Comparison of ENCODE assay signal across 22 cellular contexts in the genomic region with DNA sequence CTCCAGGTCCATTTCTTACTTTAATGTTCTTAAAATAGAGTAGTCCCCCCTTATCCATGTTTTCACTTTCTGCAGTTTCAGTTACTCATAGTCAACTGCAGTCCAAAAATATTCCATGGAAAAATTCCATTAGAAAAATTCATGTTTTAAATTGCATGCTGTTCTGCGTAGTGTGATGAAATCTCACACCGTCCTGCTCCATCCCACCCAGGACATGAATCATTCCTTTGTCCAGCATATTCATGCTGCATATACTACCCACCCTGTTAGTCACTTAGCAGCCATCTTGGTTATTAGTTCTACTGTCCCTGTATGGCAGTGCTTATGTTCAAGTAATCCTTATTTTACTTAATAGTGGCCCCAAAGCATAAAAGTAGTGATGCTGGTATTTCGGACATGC. TPM values are rescaled to one million over a fixed set of nuclear protein-coding genes. Genes with fewer than 3 reads are reported as not detected.
DNase-seq lines count a peak whose midpoint lies in the region; ATAC-seq and TF ChIP-seq lines count a peak whose summit lies in the region.
"Had no signal": no experiment of that assay in that cellular context is flagged by ENCODE, and none has a peak within 500 bp of the region (broad histone marks: within the 10 kb centered on the region; RNA-seq: fewer than 3 reads in every experiment).

No MANE protein-coding gene starts in this region.

- H3K9me3 ChIP-seq in HCT116 (ENCODE audit: control insufficient read depth in 1 of 2, insufficient read depth in 1 of 2, low read depth in 1 of 2, low read length in 2 of 2) (no peaks in the 10 kb centered on the region), smooth muscle cell (replicated peaks; ENCODE audit: low read depth) (no peaks in the 10 kb centered on the region), hepatocyte (ENCODE audit: low read depth) (no peaks in the 10 kb centered on the region)
- H3K9me3 ChIP-seq in naive thymus-derived CD4-positive, alpha-beta T cell (ENCODE audit: control insufficient read depth in 2 of 3, low read length in 3 of 3) = no peaks in the 10 kb centered on the region
- H3K9me3 ChIP-seq: right atrium auricular region had no signal

- H3K27ac ChIP-seq in HCT116 (ENCODE audit: low read depth, low read length) (peak overlapping the region; percentile 54; the same call in 1 of the 2 replicates), smooth muscle cell (ENCODE audit: low read depth) (peak overlapping the region; percentile 14), hepatocyte (no peak overlapping the region)
- no peak overlapping the region for H3K27ac ChIP-seq in naive thymus-derived CD4-positive, alpha-beta T cell (ENCODE audit: low read depth, low read length)

- DNase-seq in HCT116 (ENCODE audit: low read depth, low spot score) (no peak), amniotic stem cell (lab: John Stamatoyannopoulos, UW) (peak; percentile 87), fibroblast of the aortic adventitia (ENCODE audit: low read depth) (peak; percentile 98), smooth muscle cell (lab: John Stamatoyannopoulos, UW; ENCODE audit: unreplicated experiment) (no peak), activated gamma-delta T cell (lab: John Stamatoyannopoulos, UW) (no peak), amygdala (lab: John Stamatoyannopoulos, UW) (no peak), hepatocyte (ENCODE audit: low spot score) (no peak)
- no peak for DNase-seq in naive thymus-derived CD4-positive, alpha-beta T cell
- DNase-seq: activated CD4-positive, alpha-beta T cell treated with anti-CD3 and anti-CD28 coated beads for 48 hours; activated T-cell treated with anti-CD3 and anti-CD28 coated beads, Interleukin-2, amount 50 U/mL, for 4 hours; anterior cingulate cortex; CD8-positive, alpha-beta T cell; H7; Kasumi-1; natural killer cell; NCI-H1930; NCI-H748 treated with DMSO at 0.1 percent for 48 hours; stimulated activated CD4-positive, alpha-beta T cell treated with anti-CD3 and anti-CD28 coated beads, Interleukin-4, amount 100 ng/mL, for 4 hours; T1000 had no signal

- ATAC-seq in HCT116 = no peak
- no peak for ATAC-seq in naive thymus-derived CD4-positive, alpha-beta T cell
- ATAC-seq: activated T-cell treated with anti-CD3 and anti-CD28 coated beads, Interleukin-2, amount 50 U/mL, for 4 hours; CD8-positive, alpha-beta T cell; natural killer cell; Right ventricle myocardium inferior; stimulated activated effector memory CD8-positive, alpha-beta T cell treated with anti-CD3 and anti-CD28 coated beads, Interleukin-12 subunit alpha, Interleukin-12 subunit beta, amount 100 ng/mL, for 72 hours had no signal

- intact Hi-C loops in HCT116 (cut with micrococcal nuclease) = no loop called here
- intact Hi-C loops in naive thymus-derived CD4-positive, alpha-beta T cell (cut with micrococcal nuclease) = no loop called here

- H3K27me3 ChIP-seq in HCT116 (ENCODE audit: insufficient read depth, low read length) (no peaks in the 10 kb centered on the region), smooth muscle cell (ENCODE audit: low read depth) (no peaks in the 10 kb centered on the region), hepatocyte (no peaks in the 10 kb centered on the region)
- H3K27me3 ChIP-seq in naive thymus-derived CD4-positive, alpha-beta T cell (ENCODE audit: control insufficient read depth in 2 of 2, insufficient read depth in 2 of 2, low read length in 2 of 2) = peaks cover 0 to 6% of the 10 kb centered on the region in 2 donors
- H3K27me3 ChIP-seq: right atrium auricular region had no signal

- no peak overlapping the region for H3K4me3 Mint-ChIP-seq in naive thymus-derived CD4-positive, alpha-beta T cell
- H3K4me3 Mint-ChIP-seq: activated T-cell treated with anti-CD3 and anti-CD28 coated beads, Interleukin-2, amount 50 U/mL, for 4 hours; CD8-positive, alpha-beta T cell; natural killer cell; stimulated activated effector memory CD8-positive, alpha-beta T cell treated with anti-CD3 and anti-CD28 coated beads, Interleukin-12 subunit alpha, Interleukin-12 subunit beta, amount 100 ng/mL, for 72 hours had no signal

- CTCF ChIA-PET in HCT116 (lab: Charles Lee) = no interaction called here
- CTCF ChIA-PET in naive thymus-derived CD4-positive, alpha-beta T cell (lab: Charles Lee) = no interaction called here

- peaks cover 13 to 49% (median 27%) of the 10 kb centered on the region in 5 donors for H3K27me3 Mint-ChIP-seq in naive thymus-derived CD4-positive, alpha-beta T cell

- peaks cover 4 to 7% (median 6%) of the 10 kb centered on the region in 7 donors for H3K4me1 Mint-ChIP-seq in naive thymus-derived CD4-positive, alpha-beta T cell

- 41% methylated on average over 3 of the region's 3 CpGs for WGBS in smooth muscle cell (ENCODE audit: low lambda C conversion rate)
- WGBS in hepatocyte (ENCODE audit: low lambda C conversion rate, missing lambda C conversion rate) = 85% methylated on average over 3 of the region's 3 CpGs

- H3K9ac ChIP-seq in HCT116 (ENCODE audit: low read length) = no peak overlapping the region
- H3K9ac ChIP-seq in smooth muscle cell (ENCODE audit: low read depth) = no peak overlapping the region

- no peaks in the 10 kb centered on the region for H3K9me3 Mint-ChIP-seq in naive thymus-derived CD4-positive, alpha-beta T cell
- H3K9me3 Mint-ChIP-seq: activated T-cell treated with anti-CD3 and anti-CD28 coated beads, Interleukin-2, amount 50 U/mL, for 4 hours; CD8-positive, alpha-beta T cell; natural killer cell; stimulated activated effector memory CD8-positive, alpha-beta T cell treated with anti-CD3 and anti-CD28 coated beads, Interleukin-12 subunit alpha, Interleukin-12 subunit beta, amount 100 ng/mL, for 72 hours had no signal

- H3K79me2 ChIP-seq in HCT116 (ENCODE audit: insufficient read depth, low read length) = no peaks in the 10 kb centered on the region
- H3K79me2 ChIP-seq in smooth muscle cell (ENCODE audit: low read depth) = no peaks in the 10 kb centered on the region
- H3K79me2 ChIP-seq in hepatocyte = no peaks in the 10 kb centered on the region

- TF ChIP-seq CTCF in HCT116 (IDR thresholded peaks at IDR 0.05 in 2 of 3, conservative IDR thresholded peaks at IDR 0.05 in 1 of 3; ENCODE audit: borderline replicate concordance in 1 of 3, insufficient read depth in 1 of 3, low read depth in 2 of 3, low read length in 2 of 3) (no peak), fibroblast of the aortic adventitia (IDR thresholded peaks at IDR 0.05; ENCODE audit: insufficient read depth, low read length) (no peak), smooth muscle cell (IDR thresholded peaks at IDR 0.05; ENCODE audit: borderline replicate concordance, insufficient read depth, poor library complexity, severe bottlenecking) (no peak), hepatocyte (IDR thresholded peaks at IDR 0.05; ENCODE audit: poor library complexity) (no peak)

- H3K4me1 ChIP-seq in HCT116 (ENCODE audit: control insufficient read depth in 1 of 2, insufficient read depth in 2 of 2, low read length in 2 of 2) (peaks cover 15 to 33% of the 10 kb centered on the region in 2 experiments; a peak in 3 of 4 replicates), smooth muscle cell (ENCODE audit: low read depth) (peaks cover 10% of the 10 kb centered on the region), hepatocyte (ENCODE audit: insufficient read depth) (peaks cover 6% of the 10 kb centered on the region)
- H3K4me1 ChIP-seq in naive thymus-derived CD4-positive, alpha-beta T cell (ENCODE audit: control insufficient read depth in 2 of 2, insufficient read depth in 2 of 2, low read length in 2 of 2) = peaks cover 0 to 8% of the 10 kb centered on the region in 2 donors

- H3K9me2 ChIP-seq in HCT116 (ENCODE audit: insufficient read depth) (no peaks in the 10 kb centered on the region), hepatocyte (replicated peaks; ENCODE audit: insufficient read depth) (no peaks in the 10 kb centered on the region)

- H3F3A ChIP-seq in smooth muscle cell (ENCODE audit: low read depth) = peaks cover 9% of the 10 kb centered on the region

- H2AFZ ChIP-seq in HCT116 (ENCODE audit: low read depth, low read length, poor library complexity, severe bottlenecking) (peak overlapping the region; percentile 66), smooth muscle cell (ENCODE audit: low read depth) (no peak overlapping the region), hepatocyte (no peak overlapping the region)

- RAD21 ChIA-PET in HCT116 (lab: Charles Lee; ENCODE audit: low non-redundant PET in 1 of 2, low total read pairs in 2 of 2, uncharacterized antibody in 2 of 2, unreplicated experiment in 2 of 2) = no interaction called here

- no peak overlapping the region for H3K4me2 ChIP-seq in HCT116 (ENCODE audit: low read length)
- peak overlapping the region; percentile 14 for H3K4me2 ChIP-seq in smooth muscle cell
- H3K4me2 ChIP-seq in hepatocyte = no peak overlapping the region

- POLR2A ChIA-PET in HCT116 (lab: Charles Lee) = no interaction called here
- POLR2A ChIA-PET in naive thymus-derived CD4-positive, alpha-beta T cell (lab: Charles Lee) = no interaction called here

- no peak for TF ChIP-seq RAD21 in HCT116 (IDR thresholded peaks at IDR 0.05; ENCODE audit: low read depth)

- no peaks in the 10 kb centered on the region for H4K20me1 ChIP-seq in HCT116 (ENCODE audit: insufficient read depth)
- no peaks in the 10 kb centered on the region for H4K20me1 ChIP-seq in smooth muscle cell (ENCODE audit: low read depth)
- H4K20me1 ChIP-seq in hepatocyte (ENCODE audit: insufficient read depth, poor library complexity, severe bottlenecking) = no peaks in the 10 kb centered on the region

- H3K36me3 Mint-ChIP-seq in naive thymus-derived CD4-positive, alpha-beta T cell = no peaks in the 10 kb centered on the region
- H3K36me3 Mint-ChIP-seq: CD8-positive, alpha-beta T cell; natural killer cell; stimulated activated effector memory CD8-positive, alpha-beta T cell treated with anti-CD3 and anti-CD28 coated beads, Interleukin-12 subunit alpha, Interleukin-12 subunit beta, amount 100 ng/mL, for 72 hours had no signal

- no TSS peak for BruUV-seq in HCT116 (replicated peaks; lab: Mats Ljungman, UMichigan)

- H3K27ac Mint-ChIP-seq in naive thymus-derived CD4-positive, alpha-beta T cell = no peak overlapping the region
- H3K27ac Mint-ChIP-seq: CD8-positive, alpha-beta T cell; natural killer cell; stimulated activated effector memory CD8-positive, alpha-beta T cell treated with anti-CD3 and anti-CD28 coated beads, Interleukin-12 subunit alpha, Interleukin-12 subunit beta, amount 100 ng/mL, for 72 hours had no signal

- H3K36me3 ChIP-seq in HCT116 (ENCODE audit: control insufficient read depth in 1 of 2, insufficient read depth in 2 of 2, low read length in 2 of 2) = no peaks in the 10 kb centered on the region
- H3K36me3 ChIP-seq in smooth muscle cell (ENCODE audit: low read depth) = no peaks in the 10 kb centered on the region
- no peaks in the 10 kb centered on the region for H3K36me3 ChIP-seq in naive thymus-derived CD4-positive, alpha-beta T cell (ENCODE audit: control insufficient read depth in 2 of 3, insufficient read depth in 3 of 3, low read length in 3 of 3)
- no peaks in the 10 kb centered on the region for H3K36me3 ChIP-seq in hepatocyte (replicated peaks; ENCODE audit: insufficient read depth, low read depth)
- H3K36me3 ChIP-seq: right atrium auricular region had no signal

- no peak for TF ChIP-seq POLR2A in HCT116 (IDR thresholded peaks at IDR 0.05; ENCODE audit: borderline replicate concordance, extremely low read depth, insufficient read depth, insufficient read length)

- no peak overlapping the region for H3K4me3 ChIP-seq in HCT116 (replicated peaks in 1 of 2; ENCODE audit: low read depth in 1 of 2, low read length in 2 of 2)
- H3K4me3 ChIP-seq in fibroblast of the aortic adventitia (ENCODE audit: low read depth, low read length) = no peak overlapping the region
- H3K4me3 ChIP-seq in smooth muscle cell = no peak overlapping the region
- H3K4me3 ChIP-seq in naive thymus-derived CD4-positive, alpha-beta T cell (ENCODE audit: low read length) = no peak overlapping the region
- no peak overlapping the region for H3K4me3 ChIP-seq in hepatocyte
- H3K4me3 ChIP-seq: right atrium auricular region had no signal

RNA-seq across cellular contexts. Expression of a gene that starts 5.4 kb away (rescaled TPM):
- 130 TPM for total RNA-seq in HCT116 (2021; ENCODE audit: unreplicated experiment)
- 43.9 and 49.0 TPM in 2 replicates for polyA plus RNA-seq in HCT116 (2012)
- total RNA-seq in fibroblast of the aortic adventitia (ENCODE audit: low replicate concordance) = 84.3 and 124 TPM in 2 replicates
- 150 and 182 TPM in 2 replicates for total RNA-seq in smooth muscle cell
- 129 and 144 TPM in 2 replicates for polyA plus RNA-seq in smooth muscle cell
- 10 to 100 TPM; 14.4 to 61.7 (median 31.4) TPM for total RNA-seq in naive thymus-derived CD4-positive, alpha-beta T cell
- polyA plus RNA-seq in naive thymus-derived CD4-positive, alpha-beta T cell = 10 to 100 TPM; 38.1 to 42.0 TPM
- total RNA-seq in hepatocyte = 121 and 122 TPM in 2 replicates
- polyA plus RNA-seq in hepatocyte = 88.7 and 97.1 TPM in 2 replicates

Comparison
In these comparisons a context has a peak if more than half of its experiments do, and no peak if none do; other contexts are left out.
1. DNase-seq: peak in amniotic stem cell (single experiment) and fibroblast of the aortic adventitia (single experiment); none in HCT116 (single experiment), smooth muscle cell (single experiment), activated gamma-delta T cell (single experiment), naive thymus-derived CD4-positive, alpha-beta T cell (0 of 9), amygdala (0 of 56) and hepatocyte (single experiment).
2. H3K27ac ChIP-seq: peak in HCT116 (single experiment) and smooth muscle cell (single experiment); none in naive thymus-derived CD4-positive, alpha-beta T cell (single experiment) and hepatocyte (single experiment).